In genomic region chr11:3171931-3172560, GRCh38 we compare ENCODE assay signal across 26 cellular contexts. TPM values are rescaled to one million over a fixed set of nuclear protein-coding genes. Genes with fewer than 3 reads are reported as not detected.
"Had no signal": no experiment of that assay in that cellular context is flagged by ENCODE, and none has a peak within 500 bp of the region (broad histone marks: within the 10 kb centered on the region; RNA-seq: fewer than 3 reads in every experiment).

No MANE protein-coding gene starts in this region.

- H3K27ac ChIP-seq: breast epithelium, gastrocnemius medialis, heart left ventricle, tibial artery, uterus had no signal

- H3K9me3 ChIP-seq: gastrocnemius medialis, uterus had no signal

- H3K4me1 ChIP-seq: uterus had no signal

- H3K36me3 ChIP-seq: breast epithelium, gastrocnemius medialis, heart left ventricle, tibial artery, uterus had no signal

- ATAC-seq: activated CD4-positive, alpha-beta T cell treated with anti-CD3 and anti-CD28 coated beads for 36 hours; esophagus mucosa; gastrocnemius medialis; heart left ventricle; naive thymus-derived CD4-positive, alpha-beta T cell; WTC11 had no signal

- H3K27ac Mint-ChIP-seq: activated CD4-positive, alpha-beta T cell treated with anti-CD3 and anti-CD28 coated beads for 36 hours; T-helper 2 cell treated with Interferon-gamma antibody and Interleukin-4, amounts not matched to agents 5 μg/mL and 100 μg/mL, for 36 hours; WTC11 had no signal

- FAIRE-seq: astrocyte had no signal

- H3K27me3 ChIP-seq: breast epithelium, gastrocnemius medialis, heart left ventricle, tibial artery, uterus had no signal

- DNase-seq: activated CD4-positive, alpha-beta T cell treated with anti-CD3 and anti-CD28 coated beads for 36 hours; activated CD4-positive, alpha-beta T cell treated with anti-CD3 and anti-CD28 coated beads, Interleukin-2, amount 50 U/mL, for 48 hours; cerebellar nuclear complex; cortex of kidney; effector CD4-positive, alpha-beta T cell; gastrocnemius medialis; kidney glomerular epithelial cell; mesendoderm; naive thymus-derived CD4-positive, alpha-beta T cell; nucleus accumbens; stimulated activated CD4-positive, alpha-beta T cell treated with anti-CD3 and anti-CD28 coated beads, Interleukin-12 subunit alpha, Interleukin-12 subunit beta, amount 100 ng/mL, for 4 hours; stimulated activated CD4-positive, alpha-beta T cell treated with anti-CD3 and anti-CD28 coated beads, Interleukin-2, amount 100 ng/mL, for 24 hours; stimulated activated naive CD4-positive, alpha-beta T cell treated with Interleukin-2 at 50 U/mL for 16 hours; uterus had no signal

- H3K4me3 ChIP-seq: breast epithelium, gastrocnemius medialis, heart left ventricle, tibial artery, uterus had no signal

- H3K4me3 Mint-ChIP-seq: activated CD4-positive, alpha-beta T cell treated with anti-CD3 and anti-CD28 coated beads for 36 hours; T-helper 2 cell treated with Interferon-gamma antibody and Interleukin-4, amounts not matched to agents 5 μg/mL and 100 μg/mL, for 36 hours; WTC11 had no signal

RNA-seq across cellular contexts. Expression of gene MRGPRG, which starts 46.6 kb away (rescaled TPM):
- total RNA-seq: activated CD4-positive, alpha-beta T cell treated with anti-CD3 and anti-CD28 coated beads for 36 hours; astrocyte; breast epithelium; esophagus mucosa; gastrocnemius medialis; heart left ventricle; lower leg skin; mucosa of gallbladder; naive thymus-derived CD4-positive, alpha-beta T cell; renal cortical epithelial cell; subcutaneous adipose tissue; uterus; WTC11 had no signal
- polyA plus RNA-seq: adipose tissue; heart left ventricle; naive thymus-derived CD4-positive, alpha-beta T cell had no signal
